Comparison of ENCODE assay signal across 16 cellular contexts in genomic region chr14:95741051-95741490, GRCh38. TPM values are rescaled to one million over a fixed set of nuclear protein-coding genes. Genes with fewer than 3 reads are reported as not detected.
A peak's percentile ranks its signal among the peaks of the same experiment; 100 is the strongest.
DNase-seq lines count a peak whose midpoint lies in the region; ATAC-seq and TF ChIP-seq lines count a peak whose summit lies in the region.
"Had no signal": no experiment of that assay in that cellular context is flagged by ENCODE, and none has a peak within 500 bp of the region (broad histone marks: within the 10 kb centered on the region; RNA-seq: fewer than 3 reads in every experiment).

No MANE protein-coding gene starts in this region.

- H2BK120ac ChIP-seq in trophoblast cell (ENCODE audit: insufficient read depth, low read length, poor library complexity), result no peak overlapping the region

- H3K4me1 ChIP-seq in RWPE2 (ENCODE audit: insufficient read depth, poor library complexity, severe bottlenecking) (peaks cover 11% of the 10 kb centered on the region), trophoblast cell (ENCODE audit: control insufficient read depth in 1 of 2, insufficient read depth in 2 of 2, low read length in 2 of 2) (peaks cover 10 to 11% of the 10 kb centered on the region in 2 experiments)
- H3K4me1 ChIP-seq: HAP-1 had no signal

- H2AK5ac ChIP-seq in trophoblast cell (ENCODE audit: low read length), result no peak overlapping the region

- peaks cover 13% of the 10 kb centered on the region for H3K4me1 Mint-ChIP-seq in nephron progenitor cell
- H3K4me1 Mint-ChIP-seq: neural crest cell had no signal

- no peak overlapping the region for H4K91ac ChIP-seq in trophoblast cell (ENCODE audit: low read depth, low read length)

- TF ChIP-seq CTCF in RWPE2 (IDR thresholded peaks at IDR 0.05; ENCODE audit: poor library complexity, severe bottlenecking) (no peak), nephron progenitor cell (IDR thresholded peaks at IDR 0.05) (no peak)

- no peak overlapping the region for H3K4me2 ChIP-seq in trophoblast cell (ENCODE audit: low read length)

- H3K23ac ChIP-seq in trophoblast cell (ENCODE audit: low read length), result no peak overlapping the region

- H3K27ac Mint-ChIP-seq in nephron progenitor cell, result no peak overlapping the region

- no peak overlapping the region for H3K4ac ChIP-seq in trophoblast cell (ENCODE audit: low read depth, low read length)

- H3K9me3 Mint-ChIP-seq in nephron progenitor cell, result no peaks in the 10 kb centered on the region
- H3K9me3 Mint-ChIP-seq: neural crest cell had no signal

- no peak overlapping the region for H3K14ac ChIP-seq in trophoblast cell (ENCODE audit: low read length)

- H4K12ac ChIP-seq in trophoblast cell (ENCODE audit: low read depth, low read length), result no peak overlapping the region

- no peak overlapping the region for H3K4me3 Mint-ChIP-seq in nephron progenitor cell
- H3K4me3 Mint-ChIP-seq: neural crest cell had no signal

- no peak overlapping the region for H3K9ac ChIP-seq in trophoblast cell (ENCODE audit: low read length)

- no CpG with 5 or more reads among the region's 5 CpGs for WGBS in trophoblast cell (ENCODE audit: extremely low coverage, insufficient coverage, insufficient read length)

- no peak overlapping the region for H3K18ac ChIP-seq in trophoblast cell (ENCODE audit: low read length)

- peak overlapping the region; percentile 21 for H3K27ac ChIP-seq in RWPE2 (ENCODE audit: poor library complexity, severe bottlenecking)
- H3K27ac ChIP-seq in trophoblast cell (ENCODE audit: low read depth, low read length), result no peak overlapping the region
- H3K27ac ChIP-seq: skin epidermis had no signal

- H3K36me3 ChIP-seq in RWPE2 (ENCODE audit: low read depth) (no peaks in the 10 kb centered on the region), trophoblast cell (ENCODE audit: control insufficient read depth in 1 of 2, insufficient read depth in 2 of 2, low read length in 2 of 2) (no peaks in the 10 kb centered on the region)
- H3K36me3 ChIP-seq: HAP-1 had no signal

- peak; percentile 98 for ATAC-seq in RWPE2 (ENCODE audit: low read depth)
- no peak for ATAC-seq in HG02610 (IDR thresholded peaks at IDR 0.05; ENCODE audit: unreplicated experiment)
- ATAC-seq in HG02678 (IDR thresholded peaks at IDR 0.05; ENCODE audit: unreplicated experiment), result no peak
- no peak for ATAC-seq in Right ventricle myocardium inferior
- ATAC-seq: activated CD4-positive, CD25-positive, alpha-beta regulatory T cell treated with anti-CD3 and anti-CD28 coated beads, Interleukin-2, amount 50 U/mL, for 24 hours had no signal

- H3K27me3 Mint-ChIP-seq in nephron progenitor cell (ENCODE audit: low read depth, poor library complexity), result peaks cover 24% of the 10 kb centered on the region

- intact Hi-C loops in Right ventricle myocardium inferior (cut with DNase I), result no loop called here

- no peak overlapping the region for H4K8ac ChIP-seq in trophoblast cell (ENCODE audit: low read depth, low read length)

- no peaks in the 10 kb centered on the region for H3K79me1 ChIP-seq in trophoblast cell (ENCODE audit: low read length)

- DNase-seq in ELF-1 (ENCODE audit: low read depth, low spot score), result peak; percentile 65
- peak; percentile 82 for DNase-seq in NCI-H1436 treated with DMSO at 0.1 percent for 48 hours (lab: John Stamatoyannopoulos, UW)
- DNase-seq in RWPE2 (ENCODE audit: low spot score), result peak; percentile 82
- peak; percentile 89 to 95 for DNase-seq in trophoblast cell
- DNase-seq in Right ventricle myocardium inferior (ENCODE audit: missing footprints), result no peak
- no peak for DNase-seq in nephron progenitor cell
- DNase-seq: NCI-H446 treated with DMSO at 0.1 percent for 48 hours, SHP77 treated with DMSO at 0.1 percent for 48 hours had no signal

- H3K9me3 ChIP-seq in RWPE2 (ENCODE audit: severe bottlenecking) (no peaks in the 10 kb centered on the region), trophoblast cell (ENCODE audit: insufficient read depth, low read depth, low read length) (no peaks in the 10 kb centered on the region)
- H3K9me3 ChIP-seq: HAP-1 had no signal

- no peak overlapping the region for H2BK12ac ChIP-seq in trophoblast cell (ENCODE audit: low read length)

- H3K27me3 ChIP-seq in RWPE2 (ENCODE audit: insufficient read depth, poor library complexity, severe bottlenecking), result peaks cover 3% of the 10 kb centered on the region
- no peaks in the 10 kb centered on the region for H3K27me3 ChIP-seq in trophoblast cell (ENCODE audit: insufficient read depth, low read length)

- H3K36me3 Mint-ChIP-seq in nephron progenitor cell (ENCODE audit: low read depth), result no peaks in the 10 kb centered on the region

- no peak overlapping the region for H2BK5ac ChIP-seq in trophoblast cell (ENCODE audit: low read depth, low read length, poor library complexity)

- no peaks in the 10 kb centered on the region for H3K79me2 ChIP-seq in trophoblast cell (ENCODE audit: control insufficient read depth, insufficient read depth, low read length, poor library complexity)

- no peak overlapping the region for H3K4me3 ChIP-seq in RWPE2 (ENCODE audit: severe bottlenecking)
- no peak overlapping the region for H3K4me3 ChIP-seq in trophoblast cell (ENCODE audit: low read depth, low read length)
- H3K4me3 ChIP-seq: HAP-1, skin epidermis had no signal

- H2AFZ ChIP-seq in trophoblast cell (ENCODE audit: insufficient read depth, low read length, poor library complexity), result no peak overlapping the region

RNA-seq across cellular contexts. Expression of gene TCL1A, which starts 27.1 kb away (rescaled TPM):
- polyA plus RNA-seq in trophoblast cell (2013), result not detected in 2 replicates
- not detected for total RNA-seq in Right ventricle myocardium inferior
- total RNA-seq: glomerular endothelial cell, lower leg skin, neural crest cell had no signal

RNA-seq across cellular contexts. Expression of gene TCL1B, which starts 54.8 kb away (rescaled TPM):
- polyA plus RNA-seq in trophoblast cell (2013), result 31.6 and 34.0 TPM in 2 replicates
- not detected for total RNA-seq in Right ventricle myocardium inferior
- total RNA-seq: glomerular endothelial cell, lower leg skin, neural crest cell had no signal

Comparison
In these comparisons a context has a peak if more than half of its experiments do, and no peak if none do; other contexts are left out.
1. DNase-seq: peak in ELF-1 (single experiment), NCI-H1436 treated with DMSO at 0.1 percent for 48 hours (single experiment), RWPE2 (single experiment) and trophoblast cell (2 of 2); none in Right ventricle myocardium inferior (single experiment) and nephron progenitor cell (single experiment).